In the genomic region with DNA sequence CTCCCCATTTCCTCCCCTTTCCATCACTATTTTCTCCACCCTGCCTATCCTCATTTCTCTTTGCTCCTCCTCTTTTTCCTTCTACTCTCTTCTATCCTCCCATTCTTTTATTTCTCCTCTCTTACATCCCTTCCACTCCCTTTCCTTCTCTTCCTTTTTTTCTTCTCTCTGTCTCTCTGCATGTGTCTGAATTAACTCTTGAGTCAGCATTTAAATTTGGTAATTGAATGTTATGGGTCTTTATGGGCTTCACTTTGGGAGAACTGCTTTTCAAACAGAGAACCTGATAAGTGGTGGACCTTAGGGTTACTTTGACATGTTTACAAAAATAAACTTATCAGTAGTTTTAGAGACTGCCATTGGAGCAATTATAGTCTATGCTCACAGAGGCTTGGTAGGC, we compare ENCODE assay signal across 28 cellular contexts.
"Had no signal": no experiment of that assay in that cellular context is flagged by ENCODE, and none has a peak within 500 bp of the region (broad histone marks: within the 10 kb centered on the region; RNA-seq: fewer than 3 reads in every experiment).

No MANE protein-coding gene starts in this region.

- H3K27me3 ChIP-seq: colonic mucosa, dorsolateral prefrontal cortex, esophagus muscularis mucosa, esophagus squamous epithelium, gastrocnemius medialis, gastroesophageal sphincter, heart left ventricle, heart right ventricle had no signal

- FAIRE-seq: colon, endometrium, endothelial cell of umbilical vein, frontal cortex had no signal

- H3K4me1 ChIP-seq: colonic mucosa, esophagus muscularis mucosa, esophagus squamous epithelium, foreskin keratinocyte, gastrocnemius medialis, gastroesophageal sphincter, heart left ventricle, heart right ventricle had no signal

- H3K4me3 ChIP-seq: colonic mucosa, coronary artery, dorsolateral prefrontal cortex, esophagus muscularis mucosa, esophagus squamous epithelium, gastrocnemius medialis, gastroesophageal sphincter, heart left ventricle, heart right ventricle had no signal

- H3K9me3 ChIP-seq: colonic mucosa, esophagus muscularis mucosa, esophagus squamous epithelium, gastrocnemius medialis, gastroesophageal sphincter had no signal

- H3K27ac ChIP-seq: colonic mucosa, coronary artery, dorsolateral prefrontal cortex, epithelial cell of prostate, esophagus muscularis mucosa, esophagus squamous epithelium, foreskin keratinocyte, gastrocnemius medialis, gastroesophageal sphincter, heart left ventricle, heart right ventricle had no signal

- H3K36me3 ChIP-seq: colonic mucosa, esophagus muscularis mucosa, esophagus squamous epithelium, gastrocnemius medialis, gastroesophageal sphincter, heart left ventricle, heart right ventricle had no signal

- ATAC-seq: effector memory CD8-positive, alpha-beta T cell; esophagus mucosa; foreskin keratinocyte; gastrocnemius medialis; gastroesophageal sphincter; heart left ventricle; heart right ventricle had no signal

- DNase-seq: colonic mucosa; cortex of kidney; dermis blood vessel endothelial cell; dorsolateral prefrontal cortex; effector CD4-positive, alpha-beta T cell; effector CD8-positive, alpha-beta T cell; effector memory CD4-positive, alpha-beta T cell; effector memory CD8-positive, alpha-beta T cell; endodermal cell; erythroblast; esophagus squamous epithelium; foreskin fibroblast; foreskin keratinocyte; foreskin melanocyte; gastrocnemius medialis; glutamatergic neuron; head of caudate nucleus; heart left ventricle; heart right ventricle had no signal
